9 cellular contexts compared by ENCODE assay signal in the genomic region with DNA sequence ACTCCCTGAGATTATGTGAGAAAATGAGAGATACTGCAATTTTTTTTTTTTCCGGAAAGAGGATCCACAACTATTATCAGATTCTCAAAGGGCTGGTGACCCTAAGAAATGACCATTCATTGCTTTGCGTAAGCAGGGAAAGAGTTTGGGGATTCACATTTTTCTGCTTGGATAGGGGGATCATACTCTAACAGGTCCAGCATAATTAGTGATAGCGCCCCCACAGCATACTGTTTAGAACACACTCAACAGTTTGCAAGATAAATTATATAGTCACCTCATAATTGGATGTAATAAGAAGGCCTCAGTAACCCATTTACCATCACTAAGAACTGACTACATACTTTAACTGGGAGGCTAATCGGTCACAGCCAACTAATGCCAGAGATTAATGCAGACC. TPM values are rescaled to one million over a fixed set of nuclear protein-coding genes. Genes with fewer than 3 reads are reported as not detected.
DNase-seq lines count a peak whose midpoint lies in the region; ATAC-seq and TF ChIP-seq lines count a peak whose summit lies in the region.
"Had no signal": no experiment of that assay in that cellular context is flagged by ENCODE, and none has a peak within 500 bp of the region (broad histone marks: within the 10 kb centered on the region; RNA-seq: fewer than 3 reads in every experiment).

No MANE protein-coding gene starts in this region.

- H3K14ac ChIP-seq in H9 (ENCODE audit: insufficient read depth, low read length) = no peak overlapping the region

- H3K4me1 Mint-ChIP-seq in H9 (peaks cover 14 to 20% of the 10 kb centered on the region in 2 experiments), activated B cell treated with CpG ODN at 0.5 μM for 24 hours (peaks cover 40% of the 10 kb centered on the region)

- no peak overlapping the region for H3K18ac ChIP-seq in H9 (ENCODE audit: insufficient read length, low read depth, low read length)

- H3T11ph ChIP-seq in H9 (ENCODE audit: low read length) = no peak overlapping the region

- peaks cover 49% of the 10 kb centered on the region for H3K36me3 ChIP-seq in iPS-20b (ENCODE audit: insufficient read depth, low read depth, low read length)
- peaks cover 0 to 46% of the 10 kb centered on the region in 2 donors for H3K36me3 ChIP-seq in adrenal gland (replicated peaks in 1 of 2)

- H3K4ac ChIP-seq in H9 (ENCODE audit: low read depth, low read length) = no peak overlapping the region

- peaks cover 24% of the 10 kb centered on the region for H3K79me2 ChIP-seq in H9 (ENCODE audit: insufficient read depth, low read length)

- ATAC-seq in activated B cell treated with CpG ODN at 0.5 μM for 24 hours (ENCODE audit: low read depth) (no peak), HG03469 (IDR thresholded peaks at IDR 0.05; ENCODE audit: unreplicated experiment) (no peak), GM21423 (IDR thresholded peaks at IDR 0.05; ENCODE audit: unreplicated experiment) (no peak)

- intact Hi-C loops in activated B cell treated with CpG ODN at 0.5 μM for 24 hours (cut with micrococcal nuclease) = loop anchor here (5.0 kb wide), 2 partner anchors 39 to 254 kb away; partner anchors contain the start of genes GLMP, MEX3A and VHLL
- intact Hi-C loops in adrenal gland (cut with DNase I) = no loop called here

- H3K23ac ChIP-seq in H9 (ENCODE audit: insufficient read length, low read depth, low read length) = no peak overlapping the region

- DNase-seq in AML-193 (lab: John Stamatoyannopoulos, UW) (peak; percentile 17 to 25), H9 (no peak), activated B cell treated with CpG ODN at 0.5 μM for 24 hours (no peak), adrenal gland (no peak), epidermal melanocyte (ENCODE audit: insufficient read length, low spot score) (no peak)
- DNase-seq: NCI-H524 treated with DMSO at 0.1 percent for 48 hours had no signal

- no peak for TF ChIP-seq POLR2A in adrenal gland (IDR thresholded peaks at IDR 0.05)

- H3K27ac Mint-ChIP-seq in H9 (no peak overlapping the region), activated B cell treated with CpG ODN at 0.5 μM for 24 hours (no peak overlapping the region)

- H4K8ac ChIP-seq in H9 (replicated peaks; ENCODE audit: insufficient read length, low read depth, low read length) = no peak overlapping the region

- no peak overlapping the region for H2BK20ac ChIP-seq in H9 (ENCODE audit: low read depth, low read length, poor library complexity, severe bottlenecking)

- WGBS in H9 (ENCODE audit: extremely low coverage, insufficient read length, low lambda C conversion rate) = no CpG with 5 or more reads among the region's 4 CpGs
- 69 to 77% (median 73%) methylated on average over 4 of the region's 4 CpGs for WGBS in adrenal gland, 4 donors

- H2AFZ ChIP-seq in H9 (ENCODE audit: low read length) = no peak overlapping the region

- no peaks in the 10 kb centered on the region; a peak in 2 of 5 replicates for H3K9me3 Mint-ChIP-seq in H9
- H3K9me3 Mint-ChIP-seq in activated B cell treated with CpG ODN at 0.5 μM for 24 hours = no peaks in the 10 kb centered on the region

- H2BK12ac ChIP-seq in H9 (ENCODE audit: insufficient read length, low read depth, low read length) = no peak overlapping the region

- H3K23me2 ChIP-seq in H9 (ENCODE audit: insufficient read length, low read depth, low read length, poor library complexity, severe bottlenecking) = peaks cover 7% of the 10 kb centered on the region

- H2AK5ac ChIP-seq in H9 (ENCODE audit: insufficient read length, low read length) = no peak overlapping the region

- POLR2A ChIA-PET in activated B cell treated with CpG ODN at 0.5 μM for 24 hours (lab: Charles Lee) = interaction anchor here (0.7 kb wide), 1 partner anchor 12 kb away, joined by 5 read pairs; no protein-coding TSS in a partner anchor

- peak overlapping the region; percentile 99 for H3K4me3 ChIP-seq in iPS-20b (ENCODE audit: low read length)
- H3K4me3 ChIP-seq in adrenal gland = peak overlapping the region in 1 of 4 donors; percentile 82

- H3K4me3 Mint-ChIP-seq in H9 (peak overlapping the region; percentile 97 to 98), activated B cell treated with CpG ODN at 0.5 μM for 24 hours (peak overlapping the region; percentile 97)

- CTCF ChIA-PET in activated B cell treated with CpG ODN at 0.5 μM for 24 hours (lab: Charles Lee) = interaction anchor here (0.8 to 1.9 kb wide), 3 partner anchors 17 to 53 kb away, joined by 3 to 4 read pairs (median 3); partner anchors contain the start of gene SMG5

- no peak overlapping the region for H3K9ac ChIP-seq in H9 (ENCODE audit: extremely low read depth, insufficient read length, low read length)
- peak overlapping the region; percentile 97; the same call in 1 of the 2 replicates for H3K9ac ChIP-seq in iPS-20b (ENCODE audit: low read depth, low read length)

- H3K27me3 Mint-ChIP-seq in H9 (ENCODE audit: low read depth) = no peaks in the 10 kb centered on the region; the same call in 1 of the 2 replicates
- no peaks in the 10 kb centered on the region for H3K27me3 Mint-ChIP-seq in activated B cell treated with CpG ODN at 0.5 μM for 24 hours

- H3K56ac ChIP-seq in H9 (ENCODE audit: insufficient read length, low read depth, low read length) = no peak overlapping the region

- no peak overlapping the region for H3K27ac ChIP-seq in H9 (ENCODE audit: insufficient read length, low read depth, low read length)
- H3K27ac ChIP-seq in iPS-20b (ENCODE audit: low read length) = no peak overlapping the region
- no peak overlapping the region for H3K27ac ChIP-seq in adrenal gland

- no peak overlapping the region for H4K5ac ChIP-seq in H9 (ENCODE audit: insufficient read length, low read depth, low read length)

- H3K79me1 ChIP-seq in H9 (ENCODE audit: insufficient read depth, low read depth, low read length, poor library complexity, severe bottlenecking) = no peaks in the 10 kb centered on the region

- no peak overlapping the region for H2BK15ac ChIP-seq in H9 (ENCODE audit: low read depth, low read length)

- H3K36me3 Mint-ChIP-seq in H9 (ENCODE audit: insufficient read depth in 1 of 3, low read depth in 3 of 3) (peaks cover 37 to 65% (median 61%) of the 10 kb centered on the region in 3 experiments), activated B cell treated with CpG ODN at 0.5 μM for 24 hours (ENCODE audit: low read depth) (peaks cover 56% of the 10 kb centered on the region)

- H2BK120ac ChIP-seq in H9 (ENCODE audit: low read depth, low read length, poor library complexity, severe bottlenecking) = no peak overlapping the region

- H3K4me1 ChIP-seq in H9 (ENCODE audit: insufficient read depth, low read length) = 0 out of 2 replicates have a peak, but pooled peaks cover 2% of the 10 kb centered on the region
- H3K4me1 ChIP-seq in iPS-20b (ENCODE audit: insufficient read depth, low read length) = no peaks in the 10 kb centered on the region
- H3K4me1 ChIP-seq in adrenal gland (replicated peaks in 1 of 2) = peaks cover 15 to 22% of the 10 kb centered on the region in 2 donors

- no peaks in the 10 kb centered on the region for H4K20me1 ChIP-seq in H9 (ENCODE audit: control insufficient read depth, insufficient read depth, insufficient read length)

- H3K4me2 ChIP-seq in H9 (ENCODE audit: insufficient read depth, insufficient read length, low read length) = peak overlapping the region; percentile 86

- H3K9me3 ChIP-seq in H9 (ENCODE audit: control insufficient read depth, low read depth, low read length) (no peaks in the 10 kb centered on the region), iPS-20b (ENCODE audit: insufficient read depth, low read depth, low read length) (no peaks in the 10 kb centered on the region), adrenal gland (replicated peaks in 1 of 3) (no peaks in the 10 kb centered on the region)

- peak; percentile 58; the same call in 2 of the 3 replicates for TF ChIP-seq CTCF in H9 (conservative IDR thresholded peaks at IDR 0.05)
- no peak for TF ChIP-seq CTCF in activated B cell treated with CpG ODN at 0.5 μM for 24 hours (IDR thresholded peaks at IDR 0.05)
- no peak for TF ChIP-seq CTCF in adrenal gland (IDR thresholded peaks at IDR 0.05)

- no peak overlapping the region for H2BK5ac ChIP-seq in H9 (ENCODE audit: insufficient read length, low read length)

- no peak overlapping the region for H4K91ac ChIP-seq in H9 (ENCODE audit: insufficient read length, low read depth, low read length)

- H3K27me3 ChIP-seq in H9 (ENCODE audit: insufficient read depth, low read length) (no peaks in the 10 kb centered on the region), iPS-20b (ENCODE audit: insufficient read depth, low read length) (no peaks in the 10 kb centered on the region), adrenal gland (no peaks in the 10 kb centered on the region)

RNA-seq across cellular contexts. Expression of gene CCT3, which starts 1.9 kb away (rescaled TPM):
- total RNA-seq in H9 (2021) = 515 and 524 TPM in 2 replicates
- total RNA-seq in activated B cell treated with CpG ODN at 0.5 μM for 24 hours = 255 and 260 TPM in 2 replicates
- total RNA-seq in adrenal gland = 100 to 1,000 TPM; 165 to 327 (median 258) TPM
- polyA plus RNA-seq in adrenal gland = 100 to 1,000 TPM; 108 to 357 (median 189) TPM

RNA-seq across cellular contexts. Expression of gene TSACC, which starts 2.1 kb away (rescaled TPM):
- total RNA-seq in H9 (2021) (2.3 and 2.4 TPM in 2 replicates), activated B cell treated with CpG ODN at 0.5 μM for 24 hours (0.44 TPM in 1 of 2 replicates, not detected in the other), adrenal gland (1 to 10 TPM in 1 of 8 donors, under 1 TPM in 5, not detected in 2; 0.70 to 3.6 (median 0.80) TPM)
- 1 to 10 TPM in 2 of 3 donors, not detected in 1; 3.1 to 3.4 TPM for polyA plus RNA-seq in adrenal gland

RNA-seq across cellular contexts. Expression of gene RHBG, which starts 32.8 kb away (rescaled TPM):
- total RNA-seq in H9 (2021) = 1.4 and 1.5 TPM in 2 replicates
- not detected in 2 replicates for total RNA-seq in activated B cell treated with CpG ODN at 0.5 μM for 24 hours
- total RNA-seq in adrenal gland = 1 to 10 TPM in 2 of 8 donors, under 1 TPM in 4, not detected in 2; 0.39 to 3.0 (median 0.99) TPM
- polyA plus RNA-seq in adrenal gland = 1 to 10 TPM in 2 of 3 donors, under 1 TPM in 1; 0.16 to 1.9 (median 1.6) TPM

RNA-seq across cellular contexts. Expression of gene VHLL, which starts 37.1 kb away (rescaled TPM):
- total RNA-seq in H9 (2021) (not detected in 2 replicates), activated B cell treated with CpG ODN at 0.5 μM for 24 hours (not detected in 2 replicates), adrenal gland (under 1 TPM in 1 of 8 donors, not detected in 7; 0.39 TPM)
- polyA plus RNA-seq in adrenal gland = under 1 TPM in 1 of 3 donors, not detected in 2; 0.72 TPM

RNA-seq across cellular contexts. Expression of gene GLMP, which starts 40.8 kb away (rescaled TPM):
- 49.2 and 49.4 TPM in 2 replicates for total RNA-seq in H9 (2021)
- 15.9 and 16.8 TPM in 2 replicates for total RNA-seq in activated B cell treated with CpG ODN at 0.5 μM for 24 hours
- 100 to 1,000 TPM in 7 of 8 donors, 10 to 100 TPM in 1; 64.2 to 209 (median 164) TPM for total RNA-seq in adrenal gland
- 100 to 1,000 TPM in 1 of 3 donors, 10 to 100 TPM in 2; 49.8 to 134 (median 97.8) TPM for polyA plus RNA-seq in adrenal gland

Comparison
In these comparisons a context has a peak if more than half of its experiments do, and no peak if none do; other contexts are left out.
1. DNase-seq: peak in AML-193 (2 of 2); none in H9 (single experiment), activated B cell treated with CpG ODN at 0.5 μM for 24 hours (single experiment), adrenal gland (0 of 7) and epidermal melanocyte (single experiment).